Comparison of ENCODE assay signal across 8 cellular contexts in the genomic region with DNA sequence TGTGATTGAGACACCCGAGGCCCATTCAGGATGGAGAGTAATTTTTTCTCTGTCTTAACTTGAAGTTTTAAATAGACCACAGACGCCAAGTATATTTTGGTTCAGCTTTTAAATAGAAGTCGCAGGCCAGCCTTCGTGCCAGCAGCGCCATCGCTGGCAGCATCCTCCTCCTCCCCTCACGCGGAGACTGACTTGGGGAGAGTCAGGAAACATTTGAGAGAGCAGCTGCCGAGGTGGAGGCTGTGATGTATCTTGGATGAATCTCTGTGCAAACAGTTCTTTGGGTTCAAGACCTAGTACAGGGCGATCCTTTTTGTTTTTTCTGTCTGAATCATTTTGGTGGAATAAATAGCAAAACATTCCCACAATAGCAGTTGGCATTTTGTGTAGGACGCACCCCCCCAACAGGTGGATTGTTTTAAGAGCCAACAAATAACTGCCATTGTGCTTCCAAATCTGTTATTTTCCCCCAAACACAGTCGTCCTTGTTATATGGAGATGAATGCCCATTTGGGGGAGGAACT. TPM values are rescaled to one million over a fixed set of nuclear protein-coding genes. Genes with fewer than 3 reads are reported as not detected.
DNase-seq lines count a peak whose midpoint lies in the region; ATAC-seq and TF ChIP-seq lines count a peak whose summit lies in the region.

No MANE protein-coding gene starts in this region.

- H3K27ac ChIP-seq in OCI-LY7 (ENCODE audit: low read depth, low read length, poor library complexity, severe bottlenecking): peak overlapping the region; percentile 70

- POLR2A ChIA-PET in AG04449 (lab: Yijun Ruan, JAX): interaction anchor here (0.6 kb wide), 1 partner anchor 17 kb away, joined by 4 read pairs; no protein-coding TSS in a partner anchor
- POLR2A ChIA-PET in OCI-LY7 (lab: Charles Lee): interaction anchor here (0.7 to 1.5 kb wide), 3 partner anchors 9 to 172 kb away, joined by 3 to 8 read pairs (median 5); a partner anchor contains a TSS

- peak overlapping the region; percentile 33; the same call in 1 of the 2 replicates for H2AFZ ChIP-seq in OCI-LY7 (ENCODE audit: low read length)
- H2AFZ ChIP-seq in neuron (ENCODE audit: low read depth, low read length): peak overlapping the region; percentile 93

- DNase-seq in AG04449 (ENCODE audit: low read depth, low spot score) (no peak), OCI-LY7 (ENCODE audit: low spot score) (peak; percentile 72), globus pallidus (ENCODE audit: low spot score) (peak; percentile 57), ureter (ENCODE audit: low spot score) (peak; percentile 55)
- DNase-seq in activated naive CD4-positive, alpha-beta T cell treated with Interleukin-2 at 50 U/mL for 16 hours: peak; percentile 28

- no peaks in the 10 kb centered on the region for H3K9me2 ChIP-seq in OCI-LY7 (ENCODE audit: insufficient read depth, low read length)

- ATAC-seq in GM19467 (IDR thresholded peaks at IDR 0.05; ENCODE audit: unreplicated experiment) (peak; percentile 6), GM19328 (IDR thresholded peaks at IDR 0.05; ENCODE audit: unreplicated experiment) (no peak)

- intact Hi-C loops in OCI-LY7 (cut with micrococcal nuclease; ENCODE audit: unreplicated experiment): loop anchor here (1.0 to 5.0 kb wide), 6 partner anchors 64 to 519 kb away; a partner anchor contains a TSS

- peak overlapping the region; percentile 73 for H3K4me2 ChIP-seq in OCI-LY7 (ENCODE audit: low read length)

- peaks cover 16% of the 10 kb centered on the region; the same call in 1 of the 2 replicates for H3K79me2 ChIP-seq in OCI-LY7 (ENCODE audit: insufficient read depth, low read depth, low read length)

- no peaks in the 10 kb centered on the region for H4K20me1 ChIP-seq in OCI-LY7 (ENCODE audit: insufficient read depth, low read length)

- TF ChIP-seq CTCF in AG04449 (IDR thresholded peaks at IDR 0.05; ENCODE audit: insufficient read depth, low read length, missing control alignments): no peak
- peak; percentile 66 for TF ChIP-seq CTCF in OCI-LY7 (conservative IDR thresholded peaks at IDR 0.05; ENCODE audit: low read length)

- H3K36me3 ChIP-seq in OCI-LY7 (ENCODE audit: insufficient read depth, low read length) (peaks cover 17% of the 10 kb centered on the region; the same call in 1 of the 2 replicates), neuron (ENCODE audit: insufficient read depth, low read length) (no peaks in the 10 kb centered on the region)

- CTCF ChIA-PET in AG04449 (lab: Yijun Ruan, JAX) (interaction anchor here (0.7 to 3.8 kb wide), 15 partner anchors 8 to 516 kb away, joined by 3 to 79 read pairs (median 4); a partner anchor contains a TSS), OCI-LY7 (lab: Charles Lee; ENCODE audit: unreplicated experiment) (no interaction called here)

- peak overlapping the region; percentile 75 for H3K4me3 ChIP-seq in AG04449 (ENCODE audit: low read depth, low read length)
- peak overlapping the region; percentile 69 for H3K4me3 ChIP-seq in OCI-LY7 (ENCODE audit: low read depth, low read length, poor library complexity, severe bottlenecking)
- peak overlapping the region; percentile 61 for H3K4me3 ChIP-seq in neuron (ENCODE audit: low read length)

- no peaks in the 10 kb centered on the region for H3K9me3 ChIP-seq in OCI-LY7 (ENCODE audit: low read length)
- no peaks in the 10 kb centered on the region for H3K9me3 ChIP-seq in neuron (ENCODE audit: low read length)

- TSS peak; percentile 89 for BruUV-seq in OCI-LY7 (replicated peaks; lab: Mats Ljungman, UMichigan)

- H3K4me1 ChIP-seq in OCI-LY7 (ENCODE audit: insufficient read depth, low read length, poor library complexity, severe bottlenecking) (peaks cover 23% of the 10 kb centered on the region), neuron (ENCODE audit: insufficient read depth, low read length) (peaks cover 16% of the 10 kb centered on the region)

- no peaks in the 10 kb centered on the region for H3K27me3 ChIP-seq in neuron (ENCODE audit: insufficient read depth, low read length)

RNA-seq across cellular contexts. Expression of a gene that starts 0.9 kb away (rescaled TPM):
- 44.3 and 84.7 TPM in 2 replicates for total RNA-seq in OCI-LY7 (2014; rRNA removed; shearing (Covaris generic))
- total RNA-seq in OCI-LY7 (2022) (40.6 and 60.8 TPM in 2 replicates), ureter (2.2 TPM)

Comparison
In these comparisons a context has a peak if more than half of its experiments do, and no peak if none do; other contexts are left out.
1. RNA of a gene that starts 0.9 kb away (total RNA-seq): 40.6 to 84.7 TPM in OCI-LY7; 2.2 TPM in ureter (single experiment); every median in the first group is over 10 times any median in the second.
2. Peak in every context shown above with its lines, with median percentiles within 50 percentile points of each other: H3K4me3 ChIP-seq.